Comparison of ENCODE assay signal across 8 cellular contexts in genomic region chr9:33263936-33264472, GRCh38. TPM values are rescaled to one million over a fixed set of nuclear protein-coding genes. Genes with fewer than 3 reads are reported as not detected.
DNase-seq lines count a peak whose midpoint lies in the region; ATAC-seq and TF ChIP-seq lines count a peak whose summit lies in the region.

No MANE protein-coding gene starts in this region.

- no peak for TF ChIP-seq POLR2A in Peyer's patch (IDR thresholded peaks at IDR 0.05)

- H3K9me3 ChIP-seq in Peyer's patch = no peaks in the 10 kb centered on the region
- H3K9me3 ChIP-seq in heart right ventricle = no peaks in the 10 kb centered on the region

- H3K9me3 Mint-ChIP-seq in activated naive CD8-positive, alpha-beta T cell treated with anti-CD3 and anti-CD28 coated beads, Interleukin-2, amount 10 ng/mL, durations not matched to agents 7 days and 5 days = no peaks in the 10 kb centered on the region
- H3K9me3 Mint-ChIP-seq in progenitor cell of endocrine pancreas (ENCODE audit: low read depth) = no peaks in the 10 kb centered on the region

- H3K27me3 ChIP-seq in Peyer's patch (no peaks in the 10 kb centered on the region), heart right ventricle (no peaks in the 10 kb centered on the region)

- in situ Hi-C loops in ACHN (cut with HindIII; ENCODE audit: low pct_ligation_motif_present, low pct_unique_long_range_greater_than_20kb, low sequenced_read_pairs) = no loop called here

- no peaks in the 10 kb centered on the region for H3K27me3 Mint-ChIP-seq in activated naive CD8-positive, alpha-beta T cell treated with anti-CD3 and anti-CD28 coated beads, Interleukin-2, amount 10 ng/mL, durations not matched to agents 7 days and 5 days
- no peaks in the 10 kb centered on the region for H3K27me3 Mint-ChIP-seq in progenitor cell of endocrine pancreas

- H3K4me1 ChIP-seq in Peyer's patch (peaks cover 0 to 30% (median 5%) of the 10 kb centered on the region in 4 donors), heart right ventricle (peaks cover 4 to 44% (median 27%) of the 10 kb centered on the region in 9 donors)

- H3K36me3 ChIP-seq in Peyer's patch = peaks cover 0 to 61% (median 0%) of the 10 kb centered on the region in 3 donors
- peaks cover 0 to 69% (median 48%) of the 10 kb centered on the region in 9 donors for H3K36me3 ChIP-seq in heart right ventricle

- peaks cover 40% of the 10 kb centered on the region for H3K4me1 Mint-ChIP-seq in activated naive CD8-positive, alpha-beta T cell treated with anti-CD3 and anti-CD28 coated beads, Interleukin-2, amount 10 ng/mL, durations not matched to agents 7 days and 5 days
- H3K4me1 Mint-ChIP-seq in progenitor cell of endocrine pancreas (ENCODE audit: low read depth) = peaks cover 21% of the 10 kb centered on the region

- POLR2A ChIA-PET in activated naive CD8-positive, alpha-beta T cell treated with anti-CD3 and anti-CD28 coated beads, Interleukin-2, amount 10 ng/mL, durations not matched to agents 7 days and 5 days (lab: Charles Lee) = interaction anchor here (0.5 to 5.9 kb wide), 13 partner anchors 10 to 728 kb away, joined by 3 to 36 read pairs (median 4); partner anchors contain the start of genes B4GALT1, DNAJA1, NFX1 and NOL6

- peak; percentile 15 for DNase-seq in ACHN
- DNase-seq in Peyer's patch = peak; percentile 63 to 81 (median 68)
- DNase-seq in activated naive CD8-positive, alpha-beta T cell treated with anti-CD3 and anti-CD28 coated beads, Interleukin-2, amount 10 ng/mL, durations not matched to agents 7 days and 5 days = no peak
- peak; percentile 54 to 61 for DNase-seq in heart right ventricle
- DNase-seq in progenitor cell of endocrine pancreas (ENCODE audit: low spot score, unreplicated experiment) = peak; percentile 25
- no peak for DNase-seq in NCI-H774 (lab: John Stamatoyannopoulos, UW)

- H3K27ac ChIP-seq in Peyer's patch (peak overlapping the region; percentile 90 to 97 (median 94)), heart right ventricle (peak overlapping the region; percentile 89 to 97 (median 95))

- peak overlapping the region; percentile 96 for H3K27ac Mint-ChIP-seq in activated naive CD8-positive, alpha-beta T cell treated with anti-CD3 and anti-CD28 coated beads, Interleukin-2, amount 10 ng/mL, durations not matched to agents 7 days and 5 days
- peak overlapping the region; percentile 88 for H3K27ac Mint-ChIP-seq in progenitor cell of endocrine pancreas

- ATAC-seq in GM18508 (IDR thresholded peaks at IDR 0.05; ENCODE audit: insufficient read depth, unreplicated experiment) (peak; percentile 6), HG02973 (IDR thresholded peaks at IDR 0.05; ENCODE audit: unreplicated experiment) (peak; percentile 13), heart right ventricle (peak; percentile 6 to 48 (median 21))
- peak; percentile 3 for ATAC-seq in activated naive CD8-positive, alpha-beta T cell treated with anti-CD3 and anti-CD28 coated beads, Interleukin-2, amount 10 ng/mL, durations not matched to agents 7 days and 5 days (ENCODE audit: low read depth)

- H3K36me3 Mint-ChIP-seq in activated naive CD8-positive, alpha-beta T cell treated with anti-CD3 and anti-CD28 coated beads, Interleukin-2, amount 10 ng/mL, durations not matched to agents 7 days and 5 days = peaks cover 42% of the 10 kb centered on the region
- peaks cover 10% of the 10 kb centered on the region for H3K36me3 Mint-ChIP-seq in progenitor cell of endocrine pancreas (ENCODE audit: insufficient read depth)

- intact Hi-C loops in heart right ventricle (cut with DNase I) = no loop called here

- H3K4me3 ChIP-seq in Peyer's patch (peak overlapping the region; percentile 64 to 94 (median 87)), heart right ventricle (peak overlapping the region; percentile 62 to 96 (median 90))

- peak overlapping the region; percentile 98 for H3K4me3 Mint-ChIP-seq in activated naive CD8-positive, alpha-beta T cell treated with anti-CD3 and anti-CD28 coated beads, Interleukin-2, amount 10 ng/mL, durations not matched to agents 7 days and 5 days
- H3K4me3 Mint-ChIP-seq in progenitor cell of endocrine pancreas (ENCODE audit: low read depth) = peak overlapping the region; percentile 91

- WGBS in heart right ventricle, 2 donors = 0% methylated on average over 41 to 42 of the region's 42 CpGs

- TF ChIP-seq CTCF in Peyer's patch (IDR thresholded peaks at IDR 0.05) (no peak), heart right ventricle (IDR thresholded peaks at IDR 0.05) (no peak), progenitor cell of endocrine pancreas (IDR thresholded peaks at IDR 0.05; ENCODE audit: unreplicated experiment) (no peak)

RNA-seq across cellular contexts. Expression of gene BAG1, which starts 0.5 kb away (rescaled TPM):
- total RNA-seq in Peyer's patch (10 to 100 TPM; 36.2 to 61.1 (median 56.4) TPM), heart right ventricle (100 to 1,000 TPM in 8 of 10 donors, 10 to 100 TPM in 2; 95.3 to 159 (median 132) TPM), progenitor cell of endocrine pancreas (67.7 and 71.5 TPM in 2 replicates)
- total RNA-seq in activated naive CD8-positive, alpha-beta T cell treated with anti-CD3 and anti-CD28 coated beads, Interleukin-2, amount 10 ng/mL, durations not matched to agents 7 days and 5 days = 10 to 100 TPM; 63.8 to 73.2 TPM
- polyA plus RNA-seq in heart right ventricle = 100 to 1,000 TPM in 1 of 2 donors, 10 to 100 TPM in 1; 71.9 to 148 TPM

RNA-seq across cellular contexts. Expression of gene CHMP5, which starts 0.8 kb away (rescaled TPM):
- 10 to 100 TPM; 42.9 to 78.8 (median 60.8) TPM for total RNA-seq in Peyer's patch
- 10 to 100 TPM; 96.1 to 97.1 TPM for total RNA-seq in activated naive CD8-positive, alpha-beta T cell treated with anti-CD3 and anti-CD28 coated beads, Interleukin-2, amount 10 ng/mL, durations not matched to agents 7 days and 5 days
- total RNA-seq in heart right ventricle = 10 to 100 TPM; 41.4 to 57.2 (median 53.5) TPM
- 10 to 100 TPM; 24.1 to 55.6 TPM for polyA plus RNA-seq in heart right ventricle
- 43.3 and 48.9 TPM in 2 replicates for total RNA-seq in progenitor cell of endocrine pancreas

RNA-seq across cellular contexts. Expression of gene SPINK4, which starts 24.0 kb away (rescaled TPM):
- 100 to 1,000 TPM; 106 to 639 (median 276) TPM for total RNA-seq in Peyer's patch
- not detected for total RNA-seq in activated naive CD8-positive, alpha-beta T cell treated with anti-CD3 and anti-CD28 coated beads, Interleukin-2, amount 10 ng/mL, durations not matched to agents 7 days and 5 days
- not detected for total RNA-seq in heart right ventricle
- not detected for polyA plus RNA-seq in heart right ventricle
- total RNA-seq in progenitor cell of endocrine pancreas = 0.91 TPM in 1 of 2 replicates, not detected in the other

RNA-seq across cellular contexts. Expression of gene NFX1, which starts 26.3 kb away (rescaled TPM):
- 100 to 1,000 TPM in 1 of 4 donors, 10 to 100 TPM in 3; 35.2 to 101 (median 59.6) TPM for total RNA-seq in Peyer's patch
- total RNA-seq in activated naive CD8-positive, alpha-beta T cell treated with anti-CD3 and anti-CD28 coated beads, Interleukin-2, amount 10 ng/mL, durations not matched to agents 7 days and 5 days = 10 to 100 TPM; 47.4 to 48.2 TPM
- 10 to 100 TPM; 27.9 to 44.1 (median 34.5) TPM for total RNA-seq in heart right ventricle
- 10 to 100 TPM; 14.5 to 15.1 TPM for polyA plus RNA-seq in heart right ventricle
- 29.4 and 32.0 TPM in 2 replicates for total RNA-seq in progenitor cell of endocrine pancreas

Comparison
In these comparisons a context has a peak if more than half of its experiments do, and no peak if none do; other contexts are left out.
1. DNase-seq: peak in ACHN (single experiment), Peyer's patch (3 of 3), heart right ventricle (2 of 2) and progenitor cell of endocrine pancreas (single experiment); none in activated naive CD8-positive, alpha-beta T cell treated with anti-CD3 and anti-CD28 coated beads, Interleukin-2, amount 10 ng/mL, durations not matched to agents 7 days and 5 days (single experiment) and NCI-H774 (single experiment).
2. RNA of gene SPINK4, which starts 24.0 kb away (total RNA-seq): 106 to 639 TPM in Peyer's patch; 0.91 TPM in progenitor cell of endocrine pancreas, not detected in activated naive CD8-positive, alpha-beta T cell treated with anti-CD3 and anti-CD28 coated beads, Interleukin-2, amount 10 ng/mL, durations not matched to agents 7 days and 5 days and not detected in heart right ventricle; every median in the first group is over 10 times any median in the second.
3. Peak in every context shown above with its lines, with median percentiles within 50 percentile points of each other: ATAC-seq.